In the genomic region with DNA sequence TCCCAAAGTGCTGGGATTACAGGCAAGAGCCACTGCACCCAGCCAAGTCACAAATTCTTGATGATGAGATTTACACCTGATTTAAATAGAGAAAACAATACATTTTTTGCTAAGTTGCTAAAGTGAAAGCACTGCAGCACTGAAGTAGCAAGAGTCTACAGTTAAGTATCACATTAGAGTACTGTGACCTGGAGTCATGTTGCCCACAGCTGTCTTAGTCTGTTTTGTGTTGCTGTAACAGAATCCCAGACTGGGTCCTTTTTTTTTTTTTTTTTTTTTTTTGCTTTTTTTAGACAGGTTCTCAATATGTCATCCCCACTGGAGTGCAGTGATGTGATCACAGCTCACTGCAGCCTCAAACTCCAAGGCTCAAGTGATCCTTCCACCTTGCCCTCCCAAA, we compare ENCODE assay signal across 16 cellular contexts.
"Had no signal": no experiment of that assay in that cellular context is flagged by ENCODE, and none has a peak within 500 bp of the region (broad histone marks: within the 10 kb centered on the region; RNA-seq: fewer than 3 reads in every experiment).

No MANE protein-coding gene starts in this region.

- H3K27ac ChIP-seq: cardiac muscle cell, vagina had no signal

- DNase-seq: activated B cell treated with CpG ODN at 0.5 μM for 24 hours; activated CD4-positive, alpha-beta T cell treated with anti-CD3 and anti-CD28 coated beads, Interleukin-2, amount 10 ng/mL, durations not matched to agents 7 days and 5 days; activated CD8-positive, alpha-beta memory T cell treated with anti-CD3 and anti-CD28 coated beads for 24 hours; activated naive CD4-positive, alpha-beta T cell treated with anti-CD3 and anti-CD28 coated beads for 36 hours; effector CD4-positive, alpha-beta T cell; midbrain; naive thymus-derived CD8-positive, alpha-beta T cell; nucleus accumbens; right cardiac atrium; stimulated activated CD4-positive, alpha-beta T cell treated with anti-CD3 and anti-CD28 coated beads, Interleukin-1b, Interleukin-23, amount 100 ng/mL, for 48 hours had no signal

- H3K4me1 ChIP-seq: gastroesophageal sphincter, tibial nerve, vagina had no signal

- H3K36me3 ChIP-seq: cardiac muscle cell, gastroesophageal sphincter, tibial nerve, vagina had no signal

- H3K9me3 ChIP-seq: gastroesophageal sphincter, tibial nerve, vagina had no signal

- H3K27me3 ChIP-seq: cardiac muscle cell, gastroesophageal sphincter, tibial nerve, vagina had no signal

- H3K4me3 ChIP-seq: cardiac muscle cell, gastroesophageal sphincter, tibial nerve, vagina had no signal

- ATAC-seq: activated T-helper 17 cell treated with anti-CD3 and anti-CD28 coated beads, Interleukin-2, amount 50 U/mL, for 72 hours; gastroesophageal sphincter; naive thymus-derived CD8-positive, alpha-beta T cell; stimulated activated memory B cell treated with anti-CD40 and anti-IgM and Interleukin-4, amounts not matched to agents 10 μg/mL and 1 μg/mL and 100 μg/mL, for 72 hours had no signal
